Comparison of ENCODE assay signal across 2 cellular contexts in genomic region chr3:48566401-48566760, GRCh38.
TF ChIP-seq lines count a peak whose summit lies in the region.

No MANE protein-coding gene starts in this region.

TF ChIP-seq in HCT116, 20 proteins besides CTCF, POLR2A, EP300 and RAD21:
- TF ChIP-seq JUND (IDR thresholded peaks at IDR 0.05) (no peak), ZNF274 (IDR thresholded peaks at IDR 0.05; ENCODE audit: low read depth, low read length) (no peak), ZFX (IDR thresholded peaks at IDR 0.05) (peak; percentile 2; the same call in 1 of the 2 replicates), POLR2AphosphoS5 (IDR thresholded peaks at IDR 0.05; ENCODE audit: low read depth, low read length) (no peak)

TF ChIP-seq in GM12878, 131 proteins besides CTCF, POLR2A, EP300 and RAD21:
- TF ChIP-seq NR2F1 (conservative IDR thresholded peaks at IDR 0.05) (0 out of 2 replicates have a peak, but pooled peaks have one; percentile 18), STAT3 (IDR thresholded peaks at IDR 0.05; ENCODE audit: low read depth, low read length) (no peak)
